9 cellular contexts compared by ENCODE assay signal in the genomic region with DNA sequence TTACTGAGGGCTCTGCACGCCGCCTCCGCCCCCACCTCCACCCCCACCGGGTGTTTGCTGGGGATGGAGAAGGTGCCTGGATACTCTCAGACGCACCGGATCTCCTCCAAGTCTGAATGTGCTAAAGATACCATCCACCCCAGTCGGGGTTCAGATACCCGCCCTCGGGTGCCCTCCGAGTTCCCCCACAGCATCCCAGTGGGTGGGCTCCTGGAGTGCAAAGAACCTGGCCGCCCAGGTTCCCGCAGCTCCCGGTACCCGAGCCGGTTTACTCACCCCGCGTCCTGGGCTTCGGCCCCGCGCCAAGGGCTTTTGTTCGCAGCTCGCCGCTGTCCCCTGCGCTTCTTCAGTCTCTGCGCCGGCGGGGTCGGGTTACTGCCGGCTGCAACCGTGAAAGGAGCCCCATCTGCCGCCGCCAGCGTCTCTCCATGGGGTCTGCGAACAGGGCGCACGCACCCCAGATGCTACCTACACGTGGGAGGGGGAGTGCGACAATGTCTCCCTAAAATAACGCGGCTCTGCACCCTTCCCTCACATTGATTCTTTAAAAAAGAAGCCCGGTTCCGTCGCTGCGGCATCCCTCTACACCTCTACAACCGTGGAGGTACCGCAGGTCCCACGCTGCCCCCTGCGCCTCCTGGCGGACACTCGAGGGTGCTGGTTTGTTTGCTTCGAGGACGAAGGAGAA. TPM values are rescaled to one million over a fixed set of nuclear protein-coding genes. Genes with fewer than 3 reads are reported as not detected.
DNase-seq lines count a peak whose midpoint lies in the region; ATAC-seq, FAIRE-seq and TF ChIP-seq lines count a peak whose summit lies in the region.
"Had no signal": no experiment of that assay in that cellular context is flagged by ENCODE, and none has a peak within 500 bp of the region (broad histone marks: within the 10 kb centered on the region; RNA-seq: fewer than 3 reads in every experiment).

A gene (minus strand): TSS at position 606 of the 688 bp plus-strand sequence. CDS start 1,249 bp downstream, outside the sequence.

- H3K4me1 ChIP-seq in SJCRH30: 0 out of 2 replicates have a peak, but pooled peaks cover 2% of the 10 kb centered on the region

- H3K27ac Mint-ChIP-seq in IgD-negative memory B cell (peak within 1 kb of the TSS in 1 of 3 donors; percentile 39), progenitor cell of endocrine pancreas (peak within 1 kb of the TSS; percentile 63)
- no peak within 1 kb of the TSS for H3K27ac Mint-ChIP-seq in activated naive CD4-positive, alpha-beta T cell treated with anti-CD3 and anti-CD28 coated beads for 36 hours

- peak within 1 kb of the TSS; percentile 52 for H3K4me3 ChIP-seq in SJCRH30

- H3K9me3 ChIP-seq in SJCRH30 (replicated peaks): no peaks in the 10 kb centered on the region

- peaks cover 6 to 8% (median 6%) of the 10 kb centered on the region in 3 donors for H3K4me1 Mint-ChIP-seq in IgD-negative memory B cell
- peaks cover 10% of the 10 kb centered on the region for H3K4me1 Mint-ChIP-seq in activated naive CD4-positive, alpha-beta T cell treated with anti-CD3 and anti-CD28 coated beads for 36 hours (ENCODE audit: low read depth)
- peaks cover 2% of the 10 kb centered on the region for H3K4me1 Mint-ChIP-seq in progenitor cell of endocrine pancreas (ENCODE audit: low read depth)

- H3K27me3 Mint-ChIP-seq in IgD-negative memory B cell (peaks cover 39% of the 10 kb centered on the region), progenitor cell of endocrine pancreas (peaks cover 44% of the 10 kb centered on the region)
- peaks cover 43% of the 10 kb centered on the region for H3K27me3 Mint-ChIP-seq in activated naive CD4-positive, alpha-beta T cell treated with anti-CD3 and anti-CD28 coated beads for 36 hours (ENCODE audit: low read depth)

- intact Hi-C loops in activated naive CD4-positive, alpha-beta T cell treated with anti-CD3 and anti-CD28 coated beads for 36 hours (cut with micrococcal nuclease): loop anchor here (1.0 to 10.0 kb wide), 5 partner anchors 26 to 450 kb away; no protein-coding TSS in a partner anchor
- intact Hi-C loops in Right ventricle myocardium superior (cut with DNase I): no loop called here

- TF ChIP-seq CTCF in progenitor cell of endocrine pancreas (IDR thresholded peaks at IDR 0.05; ENCODE audit: unreplicated experiment): peak; percentile 99

- no peaks in the 10 kb centered on the region for H3K27me3 ChIP-seq in SJCRH30

- H3K36me3 ChIP-seq in SJCRH30: no peaks in the 10 kb centered on the region

- H3K4me3 Mint-ChIP-seq in IgD-negative memory B cell (peak within 1 kb of the TSS; percentile 74 to 98 (median 82)), progenitor cell of endocrine pancreas (ENCODE audit: low read depth) (peak within 1 kb of the TSS; percentile 78)
- peak within 1 kb of the TSS; percentile 68 for H3K4me3 Mint-ChIP-seq in activated naive CD4-positive, alpha-beta T cell treated with anti-CD3 and anti-CD28 coated beads for 36 hours

- peak; percentile 92 for FAIRE-seq in urothelium cell line (lab: Jason Lieb, UNC)
- FAIRE-seq: TTC549 had no signal

- peak; percentile 75 for DNase-seq in DMS 273 treated with DMSO at 0.1 percent for 48 hours (lab: John Stamatoyannopoulos, UW)
- peak; percentile 63 to 76 for DNase-seq in SJCRH30
- DNase-seq in activated naive CD4-positive, alpha-beta T cell treated with anti-CD3 and anti-CD28 coated beads for 36 hours: peak; percentile 81
- DNase-seq in Right ventricle myocardium superior: peak; percentile 62
- peak; percentile 65 for DNase-seq in progenitor cell of endocrine pancreas (ENCODE audit: low spot score, unreplicated experiment)
- DNase-seq in urothelium cell line (ENCODE audit: low spot score): peak; percentile 91

- no peaks in the 10 kb centered on the region for H3K9me3 Mint-ChIP-seq in IgD-negative memory B cell
- no peaks in the 10 kb centered on the region for H3K9me3 Mint-ChIP-seq in activated naive CD4-positive, alpha-beta T cell treated with anti-CD3 and anti-CD28 coated beads for 36 hours
- H3K9me3 Mint-ChIP-seq in progenitor cell of endocrine pancreas (ENCODE audit: low read depth): no peaks in the 10 kb centered on the region

- no peak within 1 kb of the TSS for H3K27ac ChIP-seq in SJCRH30

- ATAC-seq in Right ventricle myocardium superior (ENCODE audit: poor library complexity) (peak; percentile 66), HG03175 (IDR thresholded peaks at IDR 0.05; ENCODE audit: unreplicated experiment) (no peak)

- CTCF ChIA-PET in activated naive CD4-positive, alpha-beta T cell treated with anti-CD3 and anti-CD28 coated beads for 36 hours (lab: Charles Lee): interaction anchor here (0.6 to 2.6 kb wide), 20 partner anchors 11 to 391 kb away, joined by 3 to 16 read pairs (median 4); no protein-coding TSS in a partner anchor

- H3K36me3 Mint-ChIP-seq in IgD-negative memory B cell (peaks cover 2% of the 10 kb centered on the region), progenitor cell of endocrine pancreas (ENCODE audit: insufficient read depth) (peaks cover 2% of the 10 kb centered on the region)
- no peaks in the 10 kb centered on the region for H3K36me3 Mint-ChIP-seq in activated naive CD4-positive, alpha-beta T cell treated with anti-CD3 and anti-CD28 coated beads for 36 hours (ENCODE audit: low read depth)

RNA-seq across cellular contexts. Expression of the gene that starts here (rescaled TPM):
- polyA plus RNA-seq in IgD-negative memory B cell: not detected
- total RNA-seq in SJCRH30 (2014; rRNA removed; shearing (Covaris generic)): 0.06 and 0.25 TPM in 2 replicates
- total RNA-seq in activated naive CD4-positive, alpha-beta T cell treated with anti-CD3 and anti-CD28 coated beads for 36 hours: not detected
- total RNA-seq in Right ventricle myocardium superior (not detected), progenitor cell of endocrine pancreas (0.22 and 0.24 TPM in 2 replicates)

Comparison
In these comparisons a context has a peak if more than half of its experiments do, and no peak if none do; other contexts are left out.
1. Peak in DNase-seq and H3K4me3 ChIP-seq in SJCRH30; RNA of the gene not detected or under 1 TPM.
2. Peak in DNase-seq in activated naive CD4-positive, alpha-beta T cell treated with anti-CD3 and anti-CD28 coated beads for 36 hours; RNA of the gene not detected or under 1 TPM.
3. Peak in DNase-seq and ATAC-seq in Right ventricle myocardium superior; RNA of the gene not detected or under 1 TPM.
4. Peak in DNase-seq in progenitor cell of endocrine pancreas; RNA of the gene not detected or under 1 TPM.